Comparison of ENCODE assay signal across 9 cellular contexts in the genomic region with DNA sequence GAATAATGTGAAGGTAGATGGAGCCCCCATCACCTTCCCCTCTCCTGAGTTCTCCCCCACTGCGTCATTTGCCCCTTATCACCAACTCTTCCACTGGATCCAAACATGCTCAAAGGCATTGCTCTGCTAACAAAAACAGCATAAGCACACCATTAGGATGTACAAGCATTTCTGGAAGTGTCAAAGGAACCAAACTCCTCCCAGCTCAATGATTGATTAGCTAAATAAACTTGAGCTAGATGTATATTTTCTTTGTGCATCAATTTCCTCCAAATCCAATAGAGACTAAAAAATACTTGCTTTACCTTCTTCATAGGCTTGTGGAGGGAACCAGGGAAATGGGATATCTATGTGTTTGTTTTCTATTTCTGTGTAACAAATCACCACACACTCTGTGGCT.
"Had no signal": no experiment of that assay in that cellular context is flagged by ENCODE, and none has a peak within 500 bp of the region (broad histone marks: within the 10 kb centered on the region; RNA-seq: fewer than 3 reads in every experiment).

No MANE protein-coding gene starts in this region.

- H3K4me2 ChIP-seq: GM23338 had no signal

- DNase-seq: H7, HFFc6, Kasumi-1, KG1 had no signal

- H2AFZ ChIP-seq: GM23338 had no signal

- H3K27ac ChIP-seq: HL-60 had no signal

- H3K4me3 ChIP-seq: GM23338, HAP-1 had no signal

- H3K9me3 ChIP-seq: HAP-1 had no signal

- ATAC-seq: GM23338, HepG2 had no signal

- H3K36me3 ChIP-seq: HAP-1 had no signal

- FAIRE-seq: HepG2 had no signal

- H3K27ac Mint-ChIP-seq: GM23338, HFFc6, IgD-negative memory B cell had no signal

- H3K9me3 Mint-ChIP-seq: GM23338, HFFc6, IgD-negative memory B cell had no signal

- H3K4me3 Mint-ChIP-seq: GM23338, HFFc6, IgD-negative memory B cell had no signal

- H3K27me3 Mint-ChIP-seq: IgD-negative memory B cell had no signal

- H3K4me1 Mint-ChIP-seq: GM23338 had no signal
